19 cellular contexts compared by ENCODE assay signal in the genomic region with DNA sequence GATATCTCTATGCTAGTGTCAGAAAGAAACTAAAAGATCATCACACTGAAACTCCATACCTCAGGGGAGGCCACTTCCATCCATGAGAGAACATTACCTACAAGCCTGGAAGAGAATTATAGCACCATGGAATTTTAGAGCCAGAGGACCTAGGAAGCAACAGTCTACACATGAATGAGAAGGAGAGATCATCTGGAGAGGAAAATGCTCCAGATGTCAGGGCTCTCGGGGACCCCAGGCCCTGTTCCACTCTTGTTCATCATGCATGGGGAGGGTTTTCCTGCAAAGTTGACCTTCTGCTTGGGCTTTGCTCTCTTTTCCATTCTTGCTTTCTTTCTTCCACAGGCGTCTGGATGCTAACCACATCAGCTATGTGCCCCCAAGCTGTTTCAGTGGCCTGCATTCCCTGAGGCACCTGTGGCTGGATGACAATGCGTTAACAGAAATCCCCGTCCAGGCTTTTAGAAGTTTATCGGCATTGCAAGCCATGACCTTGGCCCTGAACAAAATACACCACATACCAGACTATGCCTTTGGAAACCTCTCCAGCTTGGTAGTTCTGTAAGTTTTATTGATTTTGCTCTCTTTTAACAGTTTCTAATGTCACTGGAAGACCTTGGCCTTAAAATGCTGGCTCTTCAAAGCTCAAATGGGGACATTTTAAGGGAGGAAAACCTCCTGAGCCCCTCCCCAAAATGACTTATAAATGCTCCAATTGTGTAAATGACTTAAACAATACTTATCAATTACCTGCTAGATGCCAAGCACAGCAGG.
"Had no signal": no experiment of that assay in that cellular context is flagged by ENCODE, and none has a peak within 500 bp of the region (broad histone marks: within the 10 kb centered on the region; RNA-seq: fewer than 3 reads in every experiment).

No MANE protein-coding gene starts in this region.

- H3K4me1 ChIP-seq: adrenal gland, esophagus squamous epithelium, tibial artery had no signal

- ATAC-seq: activated naive CD4-positive, alpha-beta T cell treated with anti-CD3 and anti-CD28 coated beads, Interleukin-2, amount 50 U/mL, for 72 hours; left ventricle myocardium superior; naive thymus-derived CD8-positive, alpha-beta T cell; T-helper 17 cell had no signal

- H3K27ac ChIP-seq: adrenal gland, esophagus squamous epithelium, tibial artery had no signal

- H3K9me3 ChIP-seq: adrenal gland, esophagus squamous epithelium, tibial artery had no signal

- DNase-seq: activated B cell treated with CpG ODN at 0.5 μM for 24 hours; activated CD4-positive, alpha-beta memory T cell treated with anti-CD3 and anti-CD28 coated beads for 36 hours; activated CD4-positive, alpha-beta T cell treated with anti-CD3 and anti-CD28 coated beads for 4 hours; activated gamma-delta T cell treated with Interleukin-2 at 50 U/mL for 16 hours; activated T-cell treated with anti-CD3 and anti-CD28 coated beads for 4 hours; effector memory CD4-positive, alpha-beta T cell; esophagus squamous epithelium; hypothalamus; kidney; left ventricle myocardium superior; naive thymus-derived CD8-positive, alpha-beta T cell; nucleus accumbens; stimulated activated CD4-positive, alpha-beta T cell treated with anti-CD3 and anti-CD28 coated beads, Interleukin-2, amount 100 ng/mL, for 24 hours; stimulated activated naive CD4-positive, alpha-beta T cell treated with Interleukin-2 at 50 U/mL for 16 hours; substantia nigra; T-helper 17 cell; tibial artery had no signal

- H3K36me3 ChIP-seq: adrenal gland, esophagus squamous epithelium, tibial artery had no signal

- H3K4me3 ChIP-seq: adrenal gland, esophagus squamous epithelium, tibial artery had no signal

- H3K27me3 ChIP-seq: adrenal gland, tibial artery had no signal
